In genomic region chr20:57396212-57396611, GRCh38 we compare ENCODE assay signal across 9 cellular contexts. TPM values are rescaled to one million over a fixed set of nuclear protein-coding genes. Genes with fewer than 3 reads are reported as not detected.
DNase-seq lines count a peak whose midpoint lies in the region; ATAC-seq and TF ChIP-seq lines count a peak whose summit lies in the region.
"Had no signal": no experiment of that assay in that cellular context is flagged by ENCODE, and none has a peak within 500 bp of the region (broad histone marks: within the 10 kb centered on the region; RNA-seq: fewer than 3 reads in every experiment).

No MANE protein-coding gene starts in this region.

- no peak for TF ChIP-seq POLR2A in lower leg skin (IDR thresholded peaks at IDR 0.05)

- peak overlapping the region; percentile 3 to 6 for H3K4me3 ChIP-seq in ascending aorta
- no peak overlapping the region for H3K4me3 ChIP-seq in mesodermal cell (ENCODE audit: extremely low read depth, insufficient read depth, low read length, poor library complexity, severe bottlenecking)
- H3K4me3 ChIP-seq in tibial artery, result no peak overlapping the region
- H3K4me3 ChIP-seq in lower leg skin (ENCODE audit: low read depth, poor library complexity, severe bottlenecking), result no peak overlapping the region

- H3K36me3 ChIP-seq in ascending aorta (peaks cover 19 to 31% of the 10 kb centered on the region in 2 donors), mesodermal cell (ENCODE audit: control insufficient read depth, insufficient read depth, low read length) (peaks cover 72% of the 10 kb centered on the region), tibial artery (peaks cover 0 to 31% (median 19%) of the 10 kb centered on the region in 3 donors)

- intact Hi-C loops in ascending aorta (cut with DNase I) (loop anchor here (10.0 kb wide), 2 partner anchors 259 to 299 kb away; no protein-coding TSS in a partner anchor), tibial artery (cut with DNase I; ENCODE audit: low total_unique reads) (no loop called here), lower leg skin (cut with DNase I; ENCODE audit: low total_unique reads) (no loop called here)

- no peak for ATAC-seq in HG03045 (IDR thresholded peaks at IDR 0.05; ENCODE audit: unreplicated experiment)

- H3K9me3 ChIP-seq in ascending aorta (no peaks in the 10 kb centered on the region), mesodermal cell (ENCODE audit: control insufficient read depth, low read length) (no peaks in the 10 kb centered on the region), tibial artery (no peaks in the 10 kb centered on the region)

- WGBS in mesodermal cell (ENCODE audit: insufficient coverage in 2 of 2), 2 experiments, result 83 to 94% methylated on average over 9 of the region's 10 CpGs
- WGBS in lower leg skin, 2 donors, result 96 to 97% methylated on average over 8 to 9 of the region's 10 CpGs

- H3K4me1 ChIP-seq in ascending aorta, result peaks cover 12 to 67% of the 10 kb centered on the region in 2 donors
- H3K4me1 ChIP-seq in mesodermal cell (ENCODE audit: control insufficient read depth, insufficient read depth, low read length, poor library complexity, severe bottlenecking), result peaks cover 57% of the 10 kb centered on the region
- H3K4me1 ChIP-seq in tibial artery, result peaks cover 0 to 85% (median 60%) of the 10 kb centered on the region in 4 donors

- no peak for TF ChIP-seq CTCF in ascending aorta (IDR thresholded peaks at IDR 0.05)
- no peak for TF ChIP-seq CTCF in tibial artery (IDR thresholded peaks at IDR 0.05)
- no peak for TF ChIP-seq CTCF in lower leg skin (IDR thresholded peaks at IDR 0.05)

- H3K27ac ChIP-seq in ascending aorta (peak overlapping the region; percentile 82 to 91), mesodermal cell (ENCODE audit: low read depth, low read length, severe bottlenecking) (peak overlapping the region; percentile 47), tibial artery (peak overlapping the region; percentile 62 to 80)

- DNase-seq in activated T-cell treated with anti-CD3 and anti-CD28 coated beads, Interleukin-2, amount 50 U/mL, for 1 hour, result peak; percentile 20
- DNase-seq in activated T-cell treated with anti-CD3 and anti-CD28 coated beads for 4 hours (no peak), ascending aorta (ENCODE audit: low spot score in 2 of 2) (no peak), tibial artery (no peak), lower leg skin (ENCODE audit: low spot score in 2 of 2) (no peak)
- no peak for DNase-seq in activated CD4-positive, CD25-positive, alpha-beta regulatory T cell (lab: John Stamatoyannopoulos, UW)
- DNase-seq: NCI-H69 had no signal

- no peaks in the 10 kb centered on the region for H3K27me3 ChIP-seq in ascending aorta
- H3K27me3 ChIP-seq in tibial artery, result no peaks in the 10 kb centered on the region

RNA-seq across cellular contexts. Expression of gene RBM38, which starts 5.0 kb away (rescaled TPM):
- total RNA-seq in ascending aorta, result 24.6 TPM
- 41.9 TPM for polyA plus RNA-seq in mesodermal cell (2013, experiment 1 of 2)
- polyA plus RNA-seq in mesodermal cell (2013, experiment 2 of 2), result 32.7 TPM
- total RNA-seq in lower leg skin, result 10 to 100 TPM in 2 of 4 donors, 1 to 10 TPM in 2; 6.2 to 13.3 (median 11.2) TPM

RNA-seq across cellular contexts. Expression of gene RAE1, which starts 45.2 kb away (rescaled TPM):
- total RNA-seq in ascending aorta (9.5 TPM), lower leg skin (10 to 100 TPM; 30.5 to 45.7 (median 34.5) TPM)
- 33.5 TPM for polyA plus RNA-seq in mesodermal cell (2013, experiment 1 of 2)
- polyA plus RNA-seq in mesodermal cell (2013, experiment 2 of 2), result 30.6 TPM

Comparison
In these comparisons a context has a peak if more than half of its experiments do, and no peak if none do; other contexts are left out.
1. H3K4me3 ChIP-seq: peak in ascending aorta (2 of 2); none in mesodermal cell (single experiment), tibial artery (0 of 2) and lower leg skin (single experiment).
2. Peak in every context shown above with its lines, with median percentiles within 50 percentile points of each other: H3K27ac ChIP-seq.